ENCODE assay signal across 10 cellular contexts in genomic region chr15:72271221-72271620, GRCh38. TPM values are rescaled to one million over a fixed set of nuclear protein-coding genes. Genes with fewer than 3 reads are reported as not detected.
A peak's percentile ranks its signal among the peaks of the same experiment; 100 is the strongest.
DNase-seq lines count a peak whose midpoint lies in the region; ATAC-seq and TF ChIP-seq lines count a peak whose summit lies in the region.
"Had no signal": no experiment of that assay in that cellular context is flagged by ENCODE, and none has a peak within 500 bp of the region (broad histone marks: within the 10 kb centered on the region; RNA-seq: fewer than 3 reads in every experiment).

No MANE protein-coding gene starts in this region.

- H3K4me1 Mint-ChIP-seq in MCF 10A (ENCODE audit: insufficient read depth, unreplicated experiment) (peaks cover 20% of the 10 kb centered on the region), naive B cell (peaks cover 36 to 44% (median 42%) of the 10 kb centered on the region in 3 donors)

- no peak for ATAC-seq in naive B cell (ENCODE audit: low read depth in 2 of 2)

- POLR2A ChIA-PET in MCF 10A (lab: Yijun Ruan, JAX), result interaction anchor here (0.7 to 3.2 kb wide), 12 partner anchors 8 to 202 kb away, joined by 3 to 12 read pairs (median 5); no protein-coding TSS in a partner anchor

- H3K9me3 Mint-ChIP-seq in MCF 10A (ENCODE audit: unreplicated experiment), result no peaks in the 10 kb centered on the region
- H3K9me3 Mint-ChIP-seq in naive B cell, result no peaks in the 10 kb centered on the region

- intact Hi-C loops in MCF 10A (cut with micrococcal nuclease), result no loop called here

- H3K9me3 ChIP-seq in BE2C (no peaks in the 10 kb centered on the region), HUES64 (ENCODE audit: insufficient read depth, low read depth, low read length) (no peaks in the 10 kb centered on the region)
- H3K9me3 ChIP-seq: left lung had no signal

- H3K4me3 Mint-ChIP-seq in MCF 10A (ENCODE audit: unreplicated experiment) (peak overlapping the region; percentile 80), naive B cell (peak overlapping the region; percentile 45 to 96 (median 91))

- H3K27me3 ChIP-seq in BE2C (no peaks in the 10 kb centered on the region), HUES64 (ENCODE audit: insufficient read depth, low read length) (peaks cover 13% of the 10 kb centered on the region; the same call in 1 of the 2 replicates)
- H3K27me3 ChIP-seq: left lung had no signal

- H3K4me1 ChIP-seq in BE2C, result no peaks in the 10 kb centered on the region
- H3K4me1 ChIP-seq in HUES64 (ENCODE audit: insufficient read depth, low read length), result 0 out of 2 replicates have a peak, but pooled peaks cover 11% of the 10 kb centered on the region

- CTCF ChIA-PET in MCF 10A (lab: Yijun Ruan, JAX), result interaction anchor here (1.0 to 1.8 kb wide), 3 partner anchors 10 to 71 kb away, joined by 3 to 4 read pairs (median 3); no protein-coding TSS in a partner anchor

- no peak overlapping the region; the same call in 1 of the 2 replicates for H3K9ac ChIP-seq in HUES64 (ENCODE audit: low read depth, low read length)

- no TSS peak for BruUV-seq in MCF 10A (replicated peaks; lab: Mats Ljungman, UMichigan)

- no peak for TF ChIP-seq CTCF in BE2C (IDR thresholded peaks at IDR 0.05; ENCODE audit: low read depth, low read length)
- no peak for TF ChIP-seq CTCF in MCF 10A (IDR thresholded peaks at IDR 0.05; ENCODE audit: unreplicated experiment)

- 100% methylated on average over 3 of the region's 4 CpGs for WGBS in HUES64

- H3K4me3 ChIP-seq in BE2C (ENCODE audit: low read depth, low read length), result peak overlapping the region; percentile 81
- peak overlapping the region; percentile 77 for H3K4me3 ChIP-seq in HUES64 (ENCODE audit: low read length)

- peaks cover 19% of the 10 kb centered on the region for H3K36me3 ChIP-seq in BE2C
- peaks cover 37% of the 10 kb centered on the region for H3K36me3 ChIP-seq in HUES64 (ENCODE audit: insufficient read depth, low read length)

- peaks cover 42% of the 10 kb centered on the region for H3K36me3 Mint-ChIP-seq in MCF 10A (ENCODE audit: insufficient read depth, unreplicated experiment)
- peaks cover 0 to 8% of the 10 kb centered on the region in 2 donors for H3K36me3 Mint-ChIP-seq in naive B cell

- no peak for DNase-seq in BE2C
- no peak for DNase-seq in MCF 10A (ENCODE audit: unreplicated experiment)
- DNase-seq in naive B cell, result no peak
- no peak for DNase-seq in NOMO-1 treated with DMSO at 0.1 percent for 48 hours (lab: John Stamatoyannopoulos, UW; ENCODE audit: unreplicated experiment)
- DNase-seq in dedifferentiated amniotic fluid mesenchymal stem cell (ENCODE audit: extremely low spot score), result no peak
- no peak for DNase-seq in NCI-H526 treated with DMSO at 0.1 percent for 48 hours (lab: John Stamatoyannopoulos, UW)
- DNase-seq in stimulated activated CD4-positive, alpha-beta T cell treated with anti-CD3 and anti-CD28 coated beads, Interleukin-12 subunit alpha, Interleukin-12 subunit beta, amount 100 ng/mL, for 4 hours, result no peak
- DNase-seq: KG1, left lung had no signal

- H3K27ac Mint-ChIP-seq in MCF 10A (ENCODE audit: low read depth, unreplicated experiment), result peak overlapping the region; percentile 86
- peak overlapping the region; percentile 90 to 97 (median 96) for H3K27ac Mint-ChIP-seq in naive B cell

- H3K27me3 Mint-ChIP-seq in MCF 10A (ENCODE audit: insufficient read depth, unreplicated experiment) (no peaks in the 10 kb centered on the region), naive B cell (no peaks in the 10 kb centered on the region)

- no peak overlapping the region for H3K27ac ChIP-seq in HUES64 (ENCODE audit: low read depth, low read length)

RNA-seq across cellular contexts. Expression of gene PARP6, which starts 1.1 kb away (rescaled TPM):
- 260 TPM for polyA plus RNA-seq in BE2C (2012; ENCODE audit: insufficient read depth, insufficient read length, low read depth)
- polyA plus RNA-seq in HUES64 (2013, experiment 1 of 2), result 21.5 TPM
- polyA plus RNA-seq in HUES64 (2013, experiment 2 of 2), result 29.5 TPM
- total RNA-seq in MCF 10A (2022), result 117 TPM in 2 replicates
- 10 to 100 TPM; 22.5 to 55.4 (median 28.4) TPM for polyA plus RNA-seq in naive B cell (ENCODE audit: low read depth in 6 of 6)

RNA-seq across cellular contexts. Expression of gene PKM, which starts 40.2 kb away (rescaled TPM):
- 1,223 TPM for polyA plus RNA-seq in BE2C (2012; ENCODE audit: insufficient read depth, insufficient read length, low read depth)
- polyA plus RNA-seq in HUES64 (2013, experiment 1 of 2), result 711 TPM
- 828 TPM for polyA plus RNA-seq in HUES64 (2013, experiment 2 of 2)
- 612 and 828 TPM in 2 replicates for total RNA-seq in MCF 10A (2022)
- 100 to 1,000 TPM; 175 to 319 (median 227) TPM for polyA plus RNA-seq in naive B cell (ENCODE audit: low read depth in 6 of 6)

RNA-seq across cellular contexts. Expression of gene CELF6, which starts 48.7 kb away (rescaled TPM):
- polyA plus RNA-seq in BE2C (2012; ENCODE audit: insufficient read depth, insufficient read length, low read depth), result 3.2 TPM
- polyA plus RNA-seq in HUES64 (2013, experiment 1 of 2), result not detected
- not detected for polyA plus RNA-seq in HUES64 (2013, experiment 2 of 2)
- 0.26 and 0.91 TPM in 2 replicates for total RNA-seq in MCF 10A (2022)
- under 1 TPM in 2 of 6 donors, not detected in 4; 0.20 to 0.21 TPM for polyA plus RNA-seq in naive B cell (ENCODE audit: low read depth in 6 of 6)
